1 cellular context compared by ENCODE assay signal in the genomic region with DNA sequence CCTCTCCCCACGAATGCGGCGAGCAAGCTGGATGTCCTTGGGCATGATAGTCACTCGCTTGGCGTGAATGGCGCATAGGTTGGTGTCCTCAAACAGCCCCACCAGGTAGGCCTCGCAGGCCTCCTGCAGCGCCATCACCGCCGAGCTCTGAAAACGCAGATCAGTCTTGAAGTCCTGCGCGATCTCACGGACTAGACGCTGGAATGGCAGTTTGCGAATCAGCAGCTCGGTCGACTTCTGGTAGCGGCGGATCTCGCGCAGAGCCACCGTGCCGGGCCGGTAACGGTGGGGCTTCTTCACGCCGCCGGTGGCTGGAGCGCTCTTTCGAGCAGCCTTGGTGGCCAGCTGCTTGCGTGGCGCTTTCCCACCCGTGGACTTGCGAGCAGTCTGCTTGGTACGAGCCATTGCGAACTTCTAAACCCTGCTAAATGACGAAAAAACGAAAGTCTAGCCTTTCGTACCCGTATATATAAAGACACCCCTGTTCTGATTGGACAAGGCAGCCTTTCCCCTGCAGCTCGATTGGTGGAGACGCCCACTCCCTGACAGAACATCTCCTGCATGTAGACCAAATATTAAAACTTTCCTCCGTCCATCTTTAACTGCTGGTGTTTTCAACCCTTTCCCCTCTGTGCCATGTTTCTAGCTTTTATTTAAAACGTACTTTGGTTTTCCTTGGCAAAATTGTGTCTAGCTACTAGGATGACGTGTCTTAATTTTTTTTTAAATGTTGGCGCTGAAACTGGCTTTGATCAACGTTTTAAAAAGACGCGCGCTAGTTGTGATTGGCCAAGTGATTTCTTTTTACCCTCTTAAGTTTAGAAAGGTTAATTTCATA.
TF ChIP-seq lines count a peak whose summit lies in the region.

No MANE protein-coding gene starts in this region.

TF ChIP-seq in K562, 482 proteins besides CTCF, POLR2A, EP300 and RAD21 (continued from another document):
- TF ChIP-seq, protein P1, sequence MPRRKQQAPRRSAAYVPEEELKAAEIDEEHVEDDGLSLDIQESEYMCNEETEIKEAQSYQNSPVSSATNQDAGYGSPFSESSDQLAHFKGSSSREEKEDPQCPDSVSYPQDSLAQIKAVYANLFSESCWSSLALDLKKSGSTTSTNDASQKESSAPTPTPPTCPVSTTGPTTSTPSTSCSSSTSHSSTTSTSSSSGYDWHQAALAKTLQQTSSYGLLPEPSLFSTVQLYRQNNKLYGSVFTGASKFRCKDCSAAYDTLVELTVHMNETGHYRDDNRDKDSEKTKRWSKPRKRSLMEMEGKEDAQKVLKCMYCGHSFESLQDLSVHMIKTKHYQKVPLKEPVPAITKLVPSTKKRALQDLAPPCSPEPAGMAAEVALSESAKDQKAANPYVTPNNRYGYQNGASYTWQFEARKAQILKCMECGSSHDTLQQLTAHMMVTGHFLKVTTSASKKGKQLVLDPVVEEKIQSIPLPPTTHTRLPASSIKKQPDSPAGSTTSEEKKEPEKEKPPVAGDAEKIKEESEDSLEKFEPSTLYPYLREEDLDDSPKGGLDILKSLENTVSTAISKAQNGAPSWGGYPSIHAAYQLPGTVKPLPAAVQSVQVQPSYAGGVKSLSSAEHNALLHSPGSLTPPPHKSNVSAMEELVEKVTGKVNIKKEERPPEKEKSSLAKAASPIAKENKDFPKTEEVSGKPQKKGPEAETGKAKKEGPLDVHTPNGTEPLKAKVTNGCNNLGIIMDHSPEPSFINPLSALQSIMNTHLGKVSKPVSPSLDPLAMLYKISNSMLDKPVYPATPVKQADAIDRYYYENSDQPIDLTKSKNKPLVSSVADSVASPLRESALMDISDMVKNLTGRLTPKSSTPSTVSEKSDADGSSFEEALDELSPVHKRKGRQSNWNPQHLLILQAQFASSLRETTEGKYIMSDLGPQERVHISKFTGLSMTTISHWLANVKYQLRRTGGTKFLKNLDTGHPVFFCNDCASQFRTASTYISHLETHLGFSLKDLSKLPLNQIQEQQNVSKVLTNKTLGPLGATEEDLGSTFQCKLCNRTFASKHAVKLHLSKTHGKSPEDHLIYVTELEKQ (CRISPR knock-in tag; IDR thresholded peaks at IDR 0.05), result no peak
- TF ChIP-seq ZNF239 (CRISPR knock-in tag; IDR thresholded peaks at IDR 0.05), result no peak
